Comparison of ENCODE assay signal across 20 cellular contexts in the genomic region with DNA sequence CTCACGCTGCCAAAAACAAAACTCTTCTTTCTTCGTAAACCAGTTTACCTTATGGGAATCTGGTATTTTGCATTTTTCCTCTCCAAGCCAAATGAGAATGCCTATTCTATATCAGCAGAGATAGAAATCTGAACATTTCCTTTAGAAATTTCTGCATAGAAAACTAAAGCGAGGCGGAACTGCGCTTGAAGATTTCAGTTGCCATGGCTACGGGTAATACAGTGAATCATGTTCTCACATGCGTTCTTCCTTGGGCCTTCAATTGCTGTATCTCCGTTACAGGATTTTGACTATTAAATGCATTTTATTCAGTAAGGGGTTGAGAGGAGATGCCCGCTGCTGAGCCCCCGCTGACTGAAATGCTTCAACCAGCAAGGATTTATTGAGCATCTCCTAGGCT.
DNase-seq lines count a peak whose midpoint lies in the region; ATAC-seq and TF ChIP-seq lines count a peak whose summit lies in the region.
"Had no signal": no experiment of that assay in that cellular context is flagged by ENCODE, and none has a peak within 500 bp of the region (broad histone marks: within the 10 kb centered on the region; RNA-seq: fewer than 3 reads in every experiment).

No MANE protein-coding gene starts in this region.

- H3K27ac ChIP-seq in left ventricle myocardium inferior (replicated peaks) (peak overlapping the region; percentile 80), dorsolateral prefrontal cortex (peak overlapping the region in 52 of 59 donors; percentile 10 to 89 (median 68))
- H3K27ac ChIP-seq in naive thymus-derived CD4-positive, alpha-beta T cell (ENCODE audit: low read depth, low read length), result no peak overlapping the region

- intact Hi-C loops in left ventricle myocardium inferior (cut with micrococcal nuclease), result no loop called here
- intact Hi-C loops in cardiac septum (cut with DNase I), result no loop called here
- intact Hi-C loops in dorsolateral prefrontal cortex (cut with DNase I), result no loop called here
- intact Hi-C loops in naive thymus-derived CD4-positive, alpha-beta T cell (cut with micrococcal nuclease), result no loop called here
- intact Hi-C loops in left cardiac atrium (cut with DNase I), result no loop called here

- H3K4me3 ChIP-seq in left ventricle myocardium inferior (no peak overlapping the region), dorsolateral prefrontal cortex (no peak overlapping the region), H7 (ENCODE audit: insufficient read depth, low read depth, low read length) (no peak overlapping the region)
- H3K4me3 ChIP-seq in naive thymus-derived CD4-positive, alpha-beta T cell (ENCODE audit: low read length), result no peak overlapping the region
- H3K4me3 ChIP-seq: GM12878 had no signal

- H3K27me3 Mint-ChIP-seq in naive thymus-derived CD4-positive, alpha-beta T cell, result no peaks in the 10 kb centered on the region
- H3K27me3 Mint-ChIP-seq: CD4-positive, alpha-beta memory T cell had no signal

- TF ChIP-seq CTCF in left ventricle myocardium inferior (IDR thresholded peaks at IDR 0.05; ENCODE audit: borderline replicate concordance) (no peak), dorsolateral prefrontal cortex (IDR thresholded peaks at IDR 0.05 in 54 of 56, conservative IDR thresholded peaks at IDR 0.05 in 2 of 56; ENCODE audit: low read depth in 1 of 56, partially characterized antibody in 56 of 56) (no peak)

- no peak overlapping the region for H3K4me3 Mint-ChIP-seq in naive thymus-derived CD4-positive, alpha-beta T cell
- H3K4me3 Mint-ChIP-seq: CD4-positive, alpha-beta memory T cell had no signal

- CTCF ChIA-PET in naive thymus-derived CD4-positive, alpha-beta T cell (lab: Charles Lee), result no interaction called here

- DNase-seq in left ventricle myocardium inferior, result no peak
- no peak for DNase-seq in cardiac septum (ENCODE audit: low spot score)
- peak in 1 of 10 donors; percentile 68 for DNase-seq in dorsolateral prefrontal cortex
- DNase-seq in naive thymus-derived CD4-positive, alpha-beta T cell, result peak in 5 of 9 donors; percentile 32 to 56 (median 47)
- DNase-seq in left cardiac atrium, result no peak
- DNase-seq in H7, result no peak
- no peak for DNase-seq in CD1c-positive myeloid dendritic cell (ENCODE audit: extremely low spot score)
- DNase-seq: AML-193, DMS79, Karpas-422, MM.1S, NCI-H1105, NCI-H187 treated with DMSO at 0.1 percent for 48 hours, NCI-H510A, NCI-H82 had no signal

- H3K4me1 Mint-ChIP-seq in naive thymus-derived CD4-positive, alpha-beta T cell, result peaks cover 8 to 23% (median 14%) of the 10 kb centered on the region in 7 donors

- no peaks in the 10 kb centered on the region for H3K9me3 ChIP-seq in left ventricle myocardium inferior (replicated peaks)
- H3K9me3 ChIP-seq in naive thymus-derived CD4-positive, alpha-beta T cell (ENCODE audit: control insufficient read depth in 2 of 3, low read length in 3 of 3), result no peaks in the 10 kb centered on the region

- H3K27ac Mint-ChIP-seq in naive thymus-derived CD4-positive, alpha-beta T cell, result peak overlapping the region in 3 of 9 donors; percentile 24 to 67 (median 38)

- POLR2A ChIA-PET in naive thymus-derived CD4-positive, alpha-beta T cell (lab: Charles Lee), result no interaction called here

- H3K36me3 ChIP-seq in left ventricle myocardium inferior (no peaks in the 10 kb centered on the region), H7 (replicated peaks; ENCODE audit: control insufficient read depth, insufficient read depth, low read length) (no peaks in the 10 kb centered on the region)
- H3K36me3 ChIP-seq in naive thymus-derived CD4-positive, alpha-beta T cell (ENCODE audit: control insufficient read depth in 2 of 3, insufficient read depth in 3 of 3, low read length in 3 of 3), result no peaks in the 10 kb centered on the region

- ATAC-seq in naive thymus-derived CD4-positive, alpha-beta T cell, result no peak
- ATAC-seq in left cardiac atrium (no peak), esophagus mucosa (no peak)
- ATAC-seq: GM12878, Panc1, Right ventricle myocardium inferior had no signal

- peaks cover 69% of the 10 kb centered on the region for H3K4me1 ChIP-seq in left ventricle myocardium inferior
- H3K4me1 ChIP-seq in naive thymus-derived CD4-positive, alpha-beta T cell (ENCODE audit: control insufficient read depth in 2 of 2, insufficient read depth in 2 of 2, low read length in 2 of 2), result no peaks in the 10 kb centered on the region

- H3K27me3 ChIP-seq in left ventricle myocardium inferior (ENCODE audit: low read depth), result no peaks in the 10 kb centered on the region
- H3K27me3 ChIP-seq in dorsolateral prefrontal cortex, result no peaks in the 10 kb centered on the region
- H3K27me3 ChIP-seq in naive thymus-derived CD4-positive, alpha-beta T cell (ENCODE audit: control insufficient read depth in 2 of 2, insufficient read depth in 2 of 2, low read length in 2 of 2), result no peaks in the 10 kb centered on the region
- H3K27me3 ChIP-seq in H7 (ENCODE audit: control insufficient read depth, insufficient read depth, low read length), result no peaks in the 10 kb centered on the region

- H3K9me3 Mint-ChIP-seq in naive thymus-derived CD4-positive, alpha-beta T cell, result no peaks in the 10 kb centered on the region
- H3K9me3 Mint-ChIP-seq: CD4-positive, alpha-beta memory T cell had no signal

- peaks cover 0 to 3% (median 0%) of the 10 kb centered on the region in 5 donors for H3K36me3 Mint-ChIP-seq in naive thymus-derived CD4-positive, alpha-beta T cell
- H3K36me3 Mint-ChIP-seq: CD4-positive, alpha-beta memory T cell had no signal

Comparison
In these comparisons a context has a peak if more than half of its experiments do, and no peak if none do; other contexts are left out.
1. DNase-seq: peak in naive thymus-derived CD4-positive, alpha-beta T cell (5 of 9); none in left ventricle myocardium inferior (single experiment), cardiac septum (single experiment), left cardiac atrium (single experiment), H7 (single experiment) and CD1c-positive myeloid dendritic cell (single experiment).